Comparison of ENCODE assay signal across 25 cellular contexts in genomic region chr18:2154278-2154677, GRCh38.
"Had no signal": no experiment of that assay in that cellular context is flagged by ENCODE, and none has a peak within 500 bp of the region (broad histone marks: within the 10 kb centered on the region; RNA-seq: fewer than 3 reads in every experiment).

No MANE protein-coding gene starts in this region.

- H3K27ac Mint-ChIP-seq: immature natural killer cell, mesothelial cell of epicardium, naive B cell had no signal

- DNase-seq: dermis blood vessel endothelial cell; dorsolateral prefrontal cortex; effector CD4-positive, alpha-beta T cell; effector memory CD4-positive, alpha-beta T cell; foreskin keratinocyte; heart left ventricle; hypothalamus; immature natural killer cell; islet precursor cell; kidney; left cardiac atrium; left lung; left ventricle myocardium superior; lower lobe of right lung; mesenchymal stem cell; mucosa of descending colon; naive B cell had no signal

- FAIRE-seq: colon, endothelial cell of umbilical vein, frontal cortex, kidney had no signal

- H3K79me2 ChIP-seq: hepatocyte had no signal

- H3K27me3 ChIP-seq: esophagus muscularis mucosa, foreskin keratinocyte, gastroesophageal sphincter, heart left ventricle, hepatocyte, left lung had no signal

- H3K36me3 Mint-ChIP-seq: immature natural killer cell, mesothelial cell of epicardium, naive B cell had no signal

- ATAC-seq: foreskin keratinocyte, gastroesophageal sphincter, heart left ventricle, left cardiac atrium, left lung, left ventricle myocardium superior, lower lobe of right lung, mucosa of descending colon had no signal

- H3K4me3 Mint-ChIP-seq: immature natural killer cell, mesothelial cell of epicardium, naive B cell had no signal

- H3K4me2 ChIP-seq: hepatocyte had no signal

- H3K36me3 ChIP-seq: esophagus muscularis mucosa, gastroesophageal sphincter, heart left ventricle, left lung, lower lobe of right lung had no signal

- H3K4me1 Mint-ChIP-seq: immature natural killer cell, mesothelial cell of epicardium, naive B cell had no signal

- H3K9me3 ChIP-seq: esophagus muscularis mucosa, gastroesophageal sphincter, heart left ventricle, left lung, lower lobe of right lung, mucosa of descending colon had no signal

- H2AFZ ChIP-seq: hepatocyte had no signal

- H3K4me1 ChIP-seq: esophagus muscularis mucosa, foreskin keratinocyte, gastroesophageal sphincter, heart left ventricle, left lung, lower lobe of right lung had no signal

- H3K4me3 ChIP-seq: coronary artery, dorsolateral prefrontal cortex, esophagus muscularis mucosa, gastroesophageal sphincter, heart left ventricle, hepatocyte, left lung, lower lobe of right lung, mucosa of descending colon had no signal

- H3K27ac ChIP-seq: coronary artery, dorsolateral prefrontal cortex, esophagus muscularis mucosa, foreskin keratinocyte, gastroesophageal sphincter, heart left ventricle, hepatocyte, left lung, lower lobe of right lung had no signal
